Comparison of ENCODE assay signal across 1 cellular context in genomic region chr20:50146732-50147662, GRCh38.
TF ChIP-seq lines count a peak whose summit lies in the region.

No MANE protein-coding gene starts in this region.

TF ChIP-seq in endothelial cell of umbilical vein, 7 proteins besides CTCF, POLR2A, EP300 and RAD21:
- TF ChIP-seq GATA2 (IDR thresholded peaks at IDR 0.05; ENCODE audit: insufficient read depth, insufficient read length, low read depth, low read length) (no peak), JUN (IDR thresholded peaks at IDR 0.05; ENCODE audit: borderline replicate concordance, insufficient read depth, insufficient read length, low read depth) (peak; percentile 69), MAX (IDR thresholded peaks at IDR 0.05; ENCODE audit: insufficient read depth, insufficient read length) (peak; percentile 51), FOS (IDR thresholded peaks at IDR 0.05; ENCODE audit: borderline replicate concordance, insufficient read depth, low read length) (no peak), MYC (IDR thresholded peaks at IDR 0.05; ENCODE audit: low read depth, low read length) (peak; percentile 86), EZH2 (IDR thresholded peaks at IDR 0.05; ENCODE audit: borderline replicate concordance, low read depth, low read length, severe bottlenecking) (no peak), POLR2AphosphoS5 (IDR thresholded peaks at IDR 0.05; ENCODE audit: insufficient read depth, low read depth, low read length) (peak; percentile 78)
